2 cellular contexts compared by ENCODE assay signal in genomic region chr20:51837876-51838420, GRCh38.
TF ChIP-seq lines count a peak whose summit lies in the region.

No MANE protein-coding gene starts in this region.

TF ChIP-seq in GM23338, 12 proteins besides CTCF, POLR2A, EP300 and RAD21 (continued from another document):
- TF ChIP-seq, protein P1, sequence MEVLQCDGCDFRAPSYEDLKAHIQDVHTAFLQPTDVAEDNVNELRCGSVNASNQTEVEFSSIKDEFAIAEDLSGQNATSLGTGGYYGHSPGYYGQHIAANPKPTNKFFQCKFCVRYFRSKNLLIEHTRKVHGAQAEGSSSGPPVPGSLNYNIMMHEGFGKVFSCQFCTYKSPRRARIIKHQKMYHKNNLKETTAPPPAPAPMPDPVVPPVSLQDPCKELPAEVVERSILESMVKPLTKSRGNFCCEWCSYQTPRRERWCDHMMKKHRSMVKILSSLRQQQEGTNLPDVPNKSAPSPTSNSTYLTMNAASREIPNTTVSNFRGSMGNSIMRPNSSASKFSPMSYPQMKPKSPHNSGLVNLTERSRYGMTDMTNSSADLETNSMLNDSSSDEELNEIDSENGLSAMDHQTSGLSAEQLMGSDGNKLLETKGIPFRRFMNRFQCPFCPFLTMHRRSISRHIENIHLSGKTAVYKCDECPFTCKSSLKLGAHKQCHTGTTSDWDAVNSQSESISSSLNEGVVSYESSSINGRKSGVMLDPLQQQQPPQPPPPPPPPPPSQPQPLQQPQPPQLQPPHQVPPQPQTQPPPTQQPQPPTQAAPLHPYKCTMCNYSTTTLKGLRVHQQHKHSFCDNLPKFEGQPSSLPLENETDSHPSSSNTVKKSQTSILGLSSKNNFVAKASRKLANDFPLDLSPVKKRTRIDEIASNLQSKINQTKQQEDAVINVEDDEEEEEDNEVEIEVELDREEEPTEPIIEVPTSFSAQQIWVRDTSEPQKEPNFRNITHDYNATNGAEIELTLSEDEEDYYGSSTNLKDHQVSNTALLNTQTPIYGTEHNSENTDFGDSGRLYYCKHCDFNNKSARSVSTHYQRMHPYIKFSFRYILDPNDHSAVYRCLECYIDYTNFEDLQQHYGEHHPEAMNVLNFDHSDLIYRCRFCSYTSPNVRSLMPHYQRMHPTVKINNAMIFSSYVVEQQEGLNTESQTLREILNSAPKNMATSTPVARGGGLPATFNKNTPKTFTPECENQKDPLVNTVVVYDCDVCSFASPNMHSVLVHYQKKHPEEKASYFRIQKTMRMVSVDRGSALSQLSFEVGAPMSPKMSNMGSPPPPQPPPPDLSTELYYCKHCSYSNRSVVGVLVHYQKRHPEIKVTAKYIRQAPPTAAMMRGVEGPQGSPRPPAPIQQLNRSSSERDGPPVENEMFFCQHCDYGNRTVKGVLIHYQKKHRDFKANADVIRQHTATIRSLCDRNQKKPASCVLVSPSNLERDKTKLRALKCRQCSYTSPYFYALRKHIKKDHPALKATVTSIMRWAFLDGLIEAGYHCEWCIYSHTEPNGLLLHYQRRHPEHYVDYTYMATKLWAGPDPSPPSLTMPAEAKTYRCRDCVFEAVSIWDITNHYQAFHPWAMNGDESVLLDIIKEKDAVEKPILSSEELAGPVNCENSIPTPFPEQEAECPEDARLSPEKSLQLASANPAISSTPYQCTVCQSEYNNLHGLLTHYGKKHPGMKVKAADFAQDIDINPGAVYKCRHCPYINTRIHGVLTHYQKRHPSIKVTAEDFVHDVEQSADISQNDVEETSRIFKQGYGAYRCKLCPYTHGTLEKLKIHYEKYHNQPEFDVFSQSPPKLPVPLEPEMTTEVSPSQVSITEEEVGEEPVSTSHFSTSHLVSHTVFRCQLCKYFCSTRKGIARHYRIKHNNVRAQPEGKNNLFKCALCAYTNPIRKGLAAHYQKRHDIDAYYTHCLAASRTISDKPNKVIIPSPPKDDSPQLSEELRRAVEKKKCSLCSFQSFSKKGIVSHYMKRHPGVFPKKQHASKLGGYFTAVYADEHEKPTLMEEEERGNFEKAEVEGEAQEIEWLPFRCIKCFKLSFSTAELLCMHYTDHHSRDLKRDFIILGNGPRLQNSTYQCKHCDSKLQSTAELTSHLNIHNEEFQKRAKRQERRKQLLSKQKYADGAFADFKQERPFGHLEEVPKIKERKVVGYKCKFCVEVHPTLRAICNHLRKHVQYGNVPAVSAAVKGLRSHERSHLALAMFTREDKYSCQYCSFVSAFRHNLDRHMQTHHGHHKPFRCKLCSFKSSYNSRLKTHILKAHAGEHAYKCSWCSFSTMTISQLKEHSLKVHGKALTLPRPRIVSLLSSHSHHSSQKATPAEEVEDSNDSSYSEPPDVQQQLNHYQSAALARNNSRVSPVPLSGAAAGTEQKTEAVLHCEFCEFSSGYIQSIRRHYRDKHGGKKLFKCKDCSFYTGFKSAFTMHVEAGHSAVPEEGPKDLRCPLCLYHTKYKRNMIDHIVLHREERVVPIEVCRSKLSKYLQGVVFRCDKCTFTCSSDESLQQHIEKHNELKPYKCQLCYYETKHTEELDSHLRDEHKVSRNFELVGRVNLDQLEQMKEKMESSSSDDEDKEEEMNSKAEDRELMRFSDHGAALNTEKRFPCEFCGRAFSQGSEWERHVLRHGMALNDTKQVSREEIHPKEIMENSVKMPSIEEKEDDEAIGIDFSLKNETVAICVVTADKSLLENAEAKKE (CRISPR knock-in tag; IDR thresholded peaks at IDR 0.05): no peak
- no peak for TF ChIP-seq STAT1 (IDR thresholded peaks at IDR 0.05; ENCODE audit: unreplicated experiment)
- no peak for TF ChIP-seq NANOG (IDR thresholded peaks at IDR 0.05; ENCODE audit: borderline replicate concordance)
- TF ChIP-seq EZH2 (IDR thresholded peaks at IDR 0.05; ENCODE audit: low read depth, unreplicated experiment): no peak
- TF ChIP-seq JUNB (IDR thresholded peaks at IDR 0.05; ENCODE audit: unreplicated experiment): no peak
- no peak for TF ChIP-seq REST (IDR thresholded peaks at IDR 0.05; ENCODE audit: unreplicated experiment)
- TF ChIP-seq POLR2AphosphoS5 (IDR thresholded peaks at IDR 0.05; ENCODE audit: low read depth): no peak
- TF ChIP-seq ZNF331 (CRISPR knock-in tag; IDR thresholded peaks at IDR 0.05; ENCODE audit: low read depth): no peak

TF ChIP-seq in WTC11, 78 proteins besides CTCF, POLR2A, EP300 and RAD21 (continued from another document):
- no peak for TF ChIP-seq ZNF512 (CRISPR knock-in tag; IDR thresholded peaks at IDR 0.05; ENCODE audit: borderline replicate concordance)
- TF ChIP-seq, protein P2, sequence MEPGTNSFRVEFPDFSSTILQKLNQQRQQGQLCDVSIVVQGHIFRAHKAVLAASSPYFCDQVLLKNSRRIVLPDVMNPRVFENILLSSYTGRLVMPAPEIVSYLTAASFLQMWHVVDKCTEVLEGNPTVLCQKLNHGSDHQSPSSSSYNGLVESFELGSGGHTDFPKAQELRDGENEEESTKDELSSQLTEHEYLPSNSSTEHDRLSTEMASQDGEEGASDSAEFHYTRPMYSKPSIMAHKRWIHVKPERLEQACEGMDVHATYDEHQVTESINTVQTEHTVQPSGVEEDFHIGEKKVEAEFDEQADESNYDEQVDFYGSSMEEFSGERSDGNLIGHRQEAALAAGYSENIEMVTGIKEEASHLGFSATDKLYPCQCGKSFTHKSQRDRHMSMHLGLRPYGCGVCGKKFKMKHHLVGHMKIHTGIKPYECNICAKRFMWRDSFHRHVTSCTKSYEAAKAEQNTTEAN (CRISPR knock-in tag; IDR thresholded peaks at IDR 0.05): no peak
- TF ChIP-seq, protein P3, sequence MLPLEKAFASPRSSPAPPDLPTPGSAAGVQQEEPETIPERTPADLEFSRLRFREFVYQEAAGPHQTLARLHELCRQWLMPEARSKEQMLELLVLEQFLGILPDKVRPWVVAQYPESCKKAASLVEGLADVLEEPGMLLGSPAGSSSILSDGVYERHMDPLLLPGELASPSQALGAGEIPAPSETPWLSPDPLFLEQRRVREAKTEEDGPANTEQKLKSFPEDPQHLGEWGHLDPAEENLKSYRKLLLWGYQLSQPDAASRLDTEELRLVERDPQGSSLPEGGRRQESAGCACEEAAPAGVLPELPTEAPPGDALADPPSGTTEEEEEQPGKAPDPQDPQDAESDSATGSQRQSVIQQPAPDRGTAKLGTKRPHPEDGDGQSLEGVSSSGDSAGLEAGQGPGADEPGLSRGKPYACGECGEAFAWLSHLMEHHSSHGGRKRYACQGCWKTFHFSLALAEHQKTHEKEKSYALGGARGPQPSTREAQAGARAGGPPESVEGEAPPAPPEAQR (CRISPR knock-in tag; IDR thresholded peaks at IDR 0.05): no peak
- TF ChIP-seq ZNF121 (CRISPR knock-in tag; IDR thresholded peaks at IDR 0.05): no peak
- TF ChIP-seq ZNF532 (CRISPR knock-in tag; IDR thresholded peaks at IDR 0.05; ENCODE audit: borderline replicate concordance): no peak
- TF ChIP-seq ZNF281 (CRISPR knock-in tag; IDR thresholded peaks at IDR 0.05): no peak
- TF ChIP-seq ATF3 (CRISPR knock-in tag; conservative IDR thresholded peaks at IDR 0.05): no peak
- no peak for TF ChIP-seq ATF6 (CRISPR knock-in tag; IDR thresholded peaks at IDR 0.05)
- TF ChIP-seq HMGA2 (CRISPR knock-in tag; IDR thresholded peaks at IDR 0.05): no peak
- TF ChIP-seq, protein P4, sequence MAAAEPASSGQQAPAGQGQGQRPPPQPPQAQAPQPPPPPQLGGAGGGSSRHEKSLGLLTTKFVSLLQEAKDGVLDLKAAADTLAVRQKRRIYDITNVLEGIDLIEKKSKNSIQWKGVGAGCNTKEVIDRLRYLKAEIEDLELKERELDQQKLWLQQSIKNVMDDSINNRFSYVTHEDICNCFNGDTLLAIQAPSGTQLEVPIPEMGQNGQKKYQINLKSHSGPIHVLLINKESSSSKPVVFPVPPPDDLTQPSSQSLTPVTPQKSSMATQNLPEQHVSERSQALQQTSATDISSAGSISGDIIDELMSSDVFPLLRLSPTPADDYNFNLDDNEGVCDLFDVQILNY (CRISPR knock-in tag; IDR thresholded peaks at IDR 0.05): no peak
- TF ChIP-seq RORB (CRISPR knock-in tag; IDR thresholded peaks at IDR 0.05): no peak
